11 cellular contexts compared by ENCODE assay signal in genomic region chr6:75317503-75318206, GRCh38. TPM values are rescaled to one million over a fixed set of nuclear protein-coding genes. Genes with fewer than 3 reads are reported as not detected.
DNase-seq lines count a peak whose midpoint lies in the region; ATAC-seq and TF ChIP-seq lines count a peak whose summit lies in the region.
"Had no signal": no experiment of that assay in that cellular context is flagged by ENCODE, and none has a peak within 500 bp of the region (broad histone marks: within the 10 kb centered on the region; RNA-seq: fewer than 3 reads in every experiment).

No MANE protein-coding gene starts in this region.

- DNase-seq in H7 (peak; percentile 12), astrocyte of the hippocampus (ENCODE audit: low read depth, low spot score) (peak; percentile 87), left ventricle myocardium inferior (no peak), skeletal muscle cell (ENCODE audit: low read depth) (peak; percentile 38), SIG-M5 (lab: John Stamatoyannopoulos, UW) (no peak), DMS53 treated with DMSO at 0.1 percent for 48 hours (lab: John Stamatoyannopoulos, UW; ENCODE audit: unreplicated experiment) (no peak)
- DNase-seq: activated CD4-positive, alpha-beta T cell treated with anti-CD3 and anti-CD28 coated beads for 1 hour; NCI-H526; stimulated activated CD4-positive, alpha-beta T cell treated with anti-CD3 and anti-CD28 coated beads, Interleukin-4, amount 100 ng/mL, for 1 hour had no signal

- no peak for ATAC-seq in HG03342 (IDR thresholded peaks at IDR 0.05; ENCODE audit: unreplicated experiment)
- no peak for ATAC-seq in GM18511 (IDR thresholded peaks at IDR 0.05; ENCODE audit: unreplicated experiment)

- H3K4me3 ChIP-seq in H7 (ENCODE audit: insufficient read depth, low read depth, low read length) (no peak overlapping the region), left ventricle myocardium inferior (no peak overlapping the region), skeletal muscle cell (ENCODE audit: low read depth, low read length) (no peak overlapping the region)

- H3K27ac ChIP-seq in left ventricle myocardium inferior (replicated peaks), result peak overlapping the region; percentile 65

- H3K9me3 ChIP-seq in left ventricle myocardium inferior (replicated peaks), result no peaks in the 10 kb centered on the region

- H3K27me3 ChIP-seq in H7 (ENCODE audit: control insufficient read depth, insufficient read depth, low read length) (no peaks in the 10 kb centered on the region), left ventricle myocardium inferior (ENCODE audit: low read depth) (no peaks in the 10 kb centered on the region)

- intact Hi-C loops in left ventricle myocardium inferior (cut with micrococcal nuclease), result no loop called here

- H3K4me1 ChIP-seq in left ventricle myocardium inferior, result peaks cover 24% of the 10 kb centered on the region

- TF ChIP-seq CTCF in left ventricle myocardium inferior (IDR thresholded peaks at IDR 0.05; ENCODE audit: borderline replicate concordance), result no peak

- no peaks in the 10 kb centered on the region for H3K36me3 ChIP-seq in H7 (replicated peaks; ENCODE audit: control insufficient read depth, insufficient read depth, low read length)
- H3K36me3 ChIP-seq in left ventricle myocardium inferior, result peaks cover 17% of the 10 kb centered on the region

RNA-seq across cellular contexts. Expression of gene TMEM30A, which starts 33.1 kb away (rescaled TPM):
- total RNA-seq in H7 (2014; rRNA removed; shearing (Covaris generic)), result 33.0 and 45.1 TPM in 2 replicates
- 52.3 TPM for total RNA-seq in left ventricle myocardium inferior

Comparison
In these comparisons a context has a peak if more than half of its experiments do, and no peak if none do; other contexts are left out.
1. DNase-seq: peak in H7 (single experiment), astrocyte of the hippocampus (single experiment) and skeletal muscle cell (single experiment); none in left ventricle myocardium inferior (single experiment), SIG-M5 (single experiment) and DMS53 treated with DMSO at 0.1 percent for 48 hours (single experiment).